In the genomic region with DNA sequence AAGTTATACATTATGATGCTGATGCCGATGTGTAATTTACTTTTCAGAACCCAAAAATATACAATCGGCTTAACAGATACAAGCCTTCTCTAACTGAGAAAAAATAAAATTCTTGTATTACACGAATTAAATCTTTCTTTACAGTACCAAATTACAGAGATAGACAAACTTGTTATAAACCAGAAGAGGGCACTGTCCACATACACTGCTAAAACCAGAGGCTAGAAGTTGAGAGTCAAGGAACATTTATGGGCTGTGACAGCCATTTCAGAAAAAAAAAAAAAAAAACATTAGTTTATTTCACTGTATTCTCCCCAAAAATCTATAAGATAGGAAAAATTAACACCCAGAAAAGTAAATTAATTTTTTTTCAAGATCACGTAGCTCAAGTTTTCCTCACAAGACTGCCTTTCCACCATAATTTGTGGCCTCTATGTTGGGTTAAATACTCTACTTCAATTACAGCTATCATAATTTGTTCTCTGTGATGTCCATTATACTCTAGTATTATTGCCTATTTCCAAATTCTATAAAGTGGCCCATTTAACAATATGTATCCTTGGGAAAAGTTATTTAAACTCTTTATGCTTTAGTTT, we compare ENCODE assay signal across 8 cellular contexts. TPM values are rescaled to one million over a fixed set of nuclear protein-coding genes. Genes with fewer than 3 reads are reported as not detected.
A peak's percentile ranks its signal among the peaks of the same experiment; 100 is the strongest.
DNase-seq lines count a peak whose midpoint lies in the region; ATAC-seq, FAIRE-seq and TF ChIP-seq lines count a peak whose summit lies in the region.

No MANE protein-coding gene starts in this region.

- TF ChIP-seq CTCF in VCaP (conservative IDR thresholded peaks at IDR 0.05) (peak; percentile 66), heart right ventricle (IDR thresholded peaks at IDR 0.05) (peak in 8 of 9 donors; percentile 42 to 75 (median 64))

- no peak overlapping the region for H3K4me3 Mint-ChIP-seq in activated naive CD8-positive, alpha-beta T cell treated with anti-CD3 and anti-CD28 coated beads, Interleukin-2, amount 50 U/mL, for 24 hours

- H3K36me3 ChIP-seq in heart right ventricle (no peaks in the 10 kb centered on the region), small intestine (ENCODE audit: control insufficient read depth in 2 of 2, insufficient read depth in 2 of 2, low read length in 2 of 2) (no peaks in the 10 kb centered on the region)

- peak; percentile 71 for FAIRE-seq in small intestine (lab: Jason Lieb, UNC)

- H3K27ac ChIP-seq in VCaP (no peak overlapping the region), heart right ventricle (no peak overlapping the region), small intestine (ENCODE audit: low read depth in 1 of 2, low read length in 1 of 2) (no peak overlapping the region)

- H3K27me3 ChIP-seq in heart right ventricle = peaks cover 0 to under 1% (median 0%) of the 10 kb centered on the region in 7 donors
- H3K27me3 ChIP-seq in small intestine (ENCODE audit: control insufficient read depth in 2 of 2, insufficient read depth in 2 of 2, low read length in 2 of 2) = no peaks in the 10 kb centered on the region

- peaks cover 2% of the 10 kb centered on the region for H3K27me3 Mint-ChIP-seq in activated naive CD8-positive, alpha-beta T cell treated with anti-CD3 and anti-CD28 coated beads, Interleukin-2, amount 50 U/mL, for 24 hours

- no peak overlapping the region for H3K27ac Mint-ChIP-seq in activated naive CD8-positive, alpha-beta T cell treated with anti-CD3 and anti-CD28 coated beads, Interleukin-2, amount 50 U/mL, for 24 hours

- H3K9me3 Mint-ChIP-seq in activated naive CD8-positive, alpha-beta T cell treated with anti-CD3 and anti-CD28 coated beads, Interleukin-2, amount 50 U/mL, for 24 hours = no peaks in the 10 kb centered on the region

- no peak overlapping the region for H3K4me3 ChIP-seq in heart right ventricle
- no peak overlapping the region for H3K4me3 ChIP-seq in small intestine (ENCODE audit: low read depth in 1 of 2, low read length in 2 of 2)

- DNase-seq in AML-193 (lab: John Stamatoyannopoulos, UW) = peak; percentile 68 to 76
- DNase-seq in Kasumi-1 (lab: John Stamatoyannopoulos, UW) = peak; percentile 69 to 88
- DNase-seq in heart right ventricle = no peak
- DNase-seq in small intestine = peak; percentile 69
- no peak for DNase-seq in activated naive CD8-positive, alpha-beta T cell treated with anti-CD3 and anti-CD28 coated beads, Interleukin-2, amount 50 U/mL, for 24 hours
- no peak for DNase-seq in activated effector memory CD4-positive, alpha-beta T cell treated with anti-CD3 and anti-CD28 coated beads, Interleukin-2, amount 50 U/mL, for 16 hours

- peak; percentile 89 for ATAC-seq in GM18867 (IDR thresholded peaks at IDR 0.05; ENCODE audit: unreplicated experiment)
- peak in 5 of 8 donors; percentile 46 to 73 (median 71) for ATAC-seq in heart right ventricle
- ATAC-seq in activated naive CD8-positive, alpha-beta T cell treated with anti-CD3 and anti-CD28 coated beads, Interleukin-2, amount 50 U/mL, for 24 hours = no peak

- WGBS in heart right ventricle, 2 donors = 60 to 61% methylated on average over 4 of the region's 4 CpGs
- 43 to 54% (median 52%) methylated on average over 4 of the region's 4 CpGs for WGBS in small intestine, 3 donors

- no peaks in the 10 kb centered on the region for H3K4me1 ChIP-seq in heart right ventricle
- H3K4me1 ChIP-seq in small intestine (ENCODE audit: control insufficient read depth in 2 of 2, insufficient read depth in 1 of 2, low read depth in 1 of 2, low read length in 1 of 2) = no peaks in the 10 kb centered on the region

- peaks cover 6% of the 10 kb centered on the region for H3K4me1 Mint-ChIP-seq in activated naive CD8-positive, alpha-beta T cell treated with anti-CD3 and anti-CD28 coated beads, Interleukin-2, amount 50 U/mL, for 24 hours

- no peaks in the 10 kb centered on the region for H3K9me3 ChIP-seq in heart right ventricle
- H3K9me3 ChIP-seq in small intestine (ENCODE audit: control insufficient read depth, low read depth) = no peaks in the 10 kb centered on the region

- intact Hi-C loops in heart right ventricle (cut with DNase I) = loop anchor here (2.0 to 10.0 kb wide), 12 partner anchors 65 to 300 kb away; a partner anchor contains a TSS

- H3K36me3 Mint-ChIP-seq in activated naive CD8-positive, alpha-beta T cell treated with anti-CD3 and anti-CD28 coated beads, Interleukin-2, amount 50 U/mL, for 24 hours (ENCODE audit: low read depth) = no peaks in the 10 kb centered on the region

RNA-seq across cellular contexts. Expression of a gene that starts 12.0 kb away (rescaled TPM):
- 1 to 10 TPM in 1 of 10 donors, under 1 TPM in 7, not detected in 2; 0.06 to 4.0 (median 0.21) TPM for total RNA-seq in heart right ventricle
- polyA plus RNA-seq in heart right ventricle (under 1 TPM; 0.07 to 0.20 TPM), small intestine (under 1 TPM in 2 of 3 donors, not detected in 1; 0.22 to 0.75 TPM)

Comparison
In these comparisons a context has a peak if more than half of its experiments do, and no peak if none do; other contexts are left out.
1. DNase-seq: peak in AML-193 (2 of 2), Kasumi-1 (2 of 2) and small intestine (single experiment); none in heart right ventricle (0 of 2), activated naive CD8-positive, alpha-beta T cell treated with anti-CD3 and anti-CD28 coated beads, Interleukin-2, amount 50 U/mL, for 24 hours (single experiment) and activated effector memory CD4-positive, alpha-beta T cell treated with anti-CD3 and anti-CD28 coated beads, Interleukin-2, amount 50 U/mL, for 16 hours (single experiment).